Comparison of ENCODE assay signal across 7 cellular contexts in the genomic region with DNA sequence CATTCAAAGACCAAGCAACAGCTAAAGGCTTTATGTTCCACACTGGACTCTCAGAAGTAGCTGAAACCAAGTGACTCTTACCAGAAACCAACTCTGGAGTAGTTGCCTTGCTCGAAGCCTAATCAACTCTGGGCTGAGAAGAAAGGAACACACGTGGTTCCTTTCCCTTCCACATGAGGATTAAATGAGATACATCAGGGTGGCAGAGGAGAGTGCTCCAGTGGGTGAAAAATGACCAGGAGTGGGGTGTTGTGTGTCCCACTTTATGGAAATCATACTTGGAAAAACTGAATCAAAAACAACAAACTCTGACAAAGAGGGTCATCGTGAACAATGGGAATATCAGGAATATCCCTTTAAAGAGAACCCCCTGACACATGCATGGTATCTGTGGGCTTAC.
"Had no signal": no experiment of that assay in that cellular context is flagged by ENCODE, and none has a peak within 500 bp of the region (broad histone marks: within the 10 kb centered on the region; RNA-seq: fewer than 3 reads in every experiment).

No MANE protein-coding gene starts in this region.

- DNase-seq: IMR-90, Karpas-422, KBM-7, KG1 had no signal

- H3K4me2 ChIP-seq: KMS-11 had no signal

- H3K9ac ChIP-seq: KMS-11 had no signal

- H3K27ac ChIP-seq: HL-60, KMS-11 had no signal

- FAIRE-seq: HTR-8/SVneo had no signal
